8 cellular contexts compared by ENCODE assay signal in the genomic region with DNA sequence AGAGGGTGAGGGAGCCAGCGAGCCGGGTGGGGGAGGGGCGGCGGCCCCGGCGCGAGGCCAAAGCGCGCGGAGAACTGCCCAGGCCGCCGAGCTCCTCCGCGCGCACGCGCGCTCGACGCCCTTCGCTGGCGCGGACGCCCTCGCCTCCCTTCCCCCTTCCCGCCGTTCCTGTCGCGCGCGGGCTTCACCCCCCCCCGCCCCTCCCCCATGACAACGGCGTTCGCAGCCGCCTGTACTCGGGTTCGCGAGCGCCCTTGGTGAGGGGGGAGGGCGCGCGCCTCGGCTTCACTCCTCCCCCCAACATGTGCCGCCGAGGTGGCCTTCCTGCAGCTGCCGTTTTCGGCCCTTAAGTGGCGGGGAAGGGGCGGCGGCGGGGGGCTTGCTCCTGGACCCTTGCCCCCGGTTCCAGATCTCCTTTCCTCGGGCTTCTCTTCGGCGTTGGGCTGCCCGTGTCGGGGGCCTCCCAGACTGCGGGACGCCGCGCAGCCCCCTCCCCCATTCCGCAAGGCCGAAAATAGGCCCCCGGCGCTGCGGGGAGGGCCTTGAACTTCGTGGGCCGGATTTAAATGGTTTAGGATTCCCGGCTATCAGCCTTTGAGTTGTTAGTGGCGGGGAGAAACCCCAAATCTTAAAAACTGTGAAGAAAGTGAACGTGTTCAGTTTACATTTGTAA. TPM values are rescaled to one million over a fixed set of nuclear protein-coding genes. Genes with fewer than 3 reads are reported as not detected.
DNase-seq lines count a peak whose midpoint lies in the region; ATAC-seq and TF ChIP-seq lines count a peak whose summit lies in the region.

No MANE protein-coding gene starts in this region.

- H3K4me3 ChIP-seq in LNCaP clone FGC (ENCODE audit: low read depth, low read length), result peak overlapping the region; percentile 60
- H3K4me3 ChIP-seq in SJCRH30, result peak overlapping the region; percentile 81
- H3K4me3 ChIP-seq in brain microvascular endothelial cell (ENCODE audit: low read depth, low read length), result peak overlapping the region; percentile 86
- peak overlapping the region; percentile 94 for H3K4me3 ChIP-seq in iPS-18c (ENCODE audit: insufficient read depth, low read depth, low read length)
- peak overlapping the region; percentile 83 to 96 (median 88) for H3K4me3 ChIP-seq in gastrocnemius medialis

- peaks cover 39% of the 10 kb centered on the region for H3K36me3 ChIP-seq in SJCRH30
- peaks cover 16% of the 10 kb centered on the region for H3K36me3 ChIP-seq in brain microvascular endothelial cell (replicated peaks)
- peaks cover 0 to 11% of the 10 kb centered on the region in 2 donors for H3K36me3 ChIP-seq in gastrocnemius medialis

- TF ChIP-seq POLR2A in gastrocnemius medialis (IDR thresholded peaks at IDR 0.05), result no peak

- DNase-seq in GM10266 (ENCODE audit: extremely low spot score) (peak; percentile 91), H4 (ENCODE audit: low spot score) (peak; percentile 75), LNCaP clone FGC (ENCODE audit: low read depth) (peak; percentile 19), SJCRH30 (peak; percentile 80 to 81), brain microvascular endothelial cell (peak; percentile 41), gastrocnemius medialis (peak; percentile 81 to 89), G401 (ENCODE audit: low spot score) (no peak)

- in situ Hi-C loops in brain microvascular endothelial cell (cut with HindIII; ENCODE audit: low pct_ligation_motif_present, low sequenced_read_pairs) (no loop called here), gastrocnemius medialis (cut with MboI; ENCODE audit: low sequenced_read_pairs in 4 of 4) (no loop called here), G401 (cut with HindIII; ENCODE audit: low sequenced_read_pairs) (no loop called here)

- H3K27me3 ChIP-seq in SJCRH30 (no peaks in the 10 kb centered on the region), brain microvascular endothelial cell (replicated peaks) (no peaks in the 10 kb centered on the region), gastrocnemius medialis (no peaks in the 10 kb centered on the region)

- ATAC-seq in gastrocnemius medialis, result peak; percentile 76 to 79

- H3K4me1 ChIP-seq in SJCRH30, result peaks cover 6% of the 10 kb centered on the region; the same call in 1 of the 2 replicates
- H3K4me1 ChIP-seq in gastrocnemius medialis, result peaks cover 40 to 47% of the 10 kb centered on the region in 2 donors

- peak overlapping the region; percentile 99 for H3K27ac ChIP-seq in SJCRH30
- H3K27ac ChIP-seq in brain microvascular endothelial cell, result peak overlapping the region; percentile 99
- peak overlapping the region; percentile 90 to 100 (median 97) for H3K27ac ChIP-seq in gastrocnemius medialis

- no peak for TF ChIP-seq CTCF in GM10266 (IDR thresholded peaks at IDR 0.05; ENCODE audit: control insufficient read depth, insufficient read depth, low read depth, missing control alignments)
- no peak for TF ChIP-seq CTCF in LNCaP clone FGC (IDR thresholded peaks at IDR 0.05; ENCODE audit: control insufficient read depth, extremely low read depth, insufficient read depth)
- TF ChIP-seq CTCF in brain microvascular endothelial cell (IDR thresholded peaks at IDR 0.05; ENCODE audit: low read depth, low read length, missing control alignments), result no peak
- no peak for TF ChIP-seq CTCF in gastrocnemius medialis (IDR thresholded peaks at IDR 0.05 in 4 of 5, conservative IDR thresholded peaks at IDR 0.05 in 1 of 5)

- intact Hi-C loops in gastrocnemius medialis (cut with DNase I; ENCODE audit: low total_unique reads), result loop anchor here (1.0 to 10.0 kb wide), 8 partner anchors 24 to 479 kb away; partner anchors contain the start of genes CEMP1, ELOB, FLYWCH1 and PKMYT1

- no peaks in the 10 kb centered on the region for H3K9me3 ChIP-seq in SJCRH30 (replicated peaks)
- H3K9me3 ChIP-seq in iPS-18c (ENCODE audit: control insufficient read depth, insufficient read depth, low read length), result no peaks in the 10 kb centered on the region
- H3K9me3 ChIP-seq in gastrocnemius medialis, result no peaks in the 10 kb centered on the region

RNA-seq across cellular contexts. Expression of gene SRRM2, which starts 0.5 kb away (rescaled TPM):
- 16.1 and 19.2 TPM in 2 replicates for total RNA-seq in H4 (2014; rRNA removed; shearing (Covaris generic))
- total RNA-seq in SJCRH30 (2014; rRNA removed; shearing (Covaris generic)), result 85.9 and 107 TPM in 2 replicates
- total RNA-seq in gastrocnemius medialis, result 100 to 1,000 TPM; 151 to 205 (median 164) TPM
- total RNA-seq in G401 (2014; rRNA removed; shearing (Covaris generic)), result 23.0 and 44.7 TPM in 2 replicates

RNA-seq across cellular contexts. Expression of gene ELOB, which starts 24.1 kb away (rescaled TPM):
- 495 and 562 TPM in 2 replicates for total RNA-seq in H4 (2014; rRNA removed; shearing (Covaris generic))
- 90.5 and 119 TPM in 2 replicates for total RNA-seq in SJCRH30 (2014; rRNA removed; shearing (Covaris generic))
- total RNA-seq in gastrocnemius medialis, result 100 to 1,000 TPM; 216 to 970 (median 375) TPM
- 178 and 250 TPM in 2 replicates for total RNA-seq in G401 (2014; rRNA removed; shearing (Covaris generic))

RNA-seq across cellular contexts. Expression of gene PRSS27, which starts 33.0 kb away (rescaled TPM):
- 0.02 and 0.46 TPM in 2 replicates for total RNA-seq in H4 (2014; rRNA removed; shearing (Covaris generic))
- total RNA-seq in SJCRH30 (2014; rRNA removed; shearing (Covaris generic)), result 0.33 and 0.40 TPM in 2 replicates
- total RNA-seq in gastrocnemius medialis, result under 1 TPM in 2 of 4 donors, not detected in 2; 0.49 to 0.55 TPM
- total RNA-seq in G401 (2014; rRNA removed; shearing (Covaris generic)), result 1.2 and 1.4 TPM in 2 replicates

RNA-seq across cellular contexts. Expression of gene PRSS33, which starts 34.4 kb away (rescaled TPM):
- 0.10 TPM in 1 of 2 replicates, not detected in the other for total RNA-seq in H4 (2014; rRNA removed; shearing (Covaris generic))
- total RNA-seq in SJCRH30 (2014; rRNA removed; shearing (Covaris generic)), result not detected in 2 replicates
- not detected for total RNA-seq in gastrocnemius medialis
- 0.07 and 10.6 TPM in 2 replicates for total RNA-seq in G401 (2014; rRNA removed; shearing (Covaris generic))

RNA-seq across cellular contexts. Expression of gene PRSS41, which starts 45.3 kb away (rescaled TPM):
- not detected in 2 replicates for total RNA-seq in H4 (2014; rRNA removed; shearing (Covaris generic))
- total RNA-seq in SJCRH30 (2014; rRNA removed; shearing (Covaris generic)), result not detected in 2 replicates
- total RNA-seq in gastrocnemius medialis, result not detected
- total RNA-seq in G401 (2014; rRNA removed; shearing (Covaris generic)), result not detected in 2 replicates
